ENCODE assay signal across 32 cellular contexts in genomic region chr12:92114834-92115233, GRCh38. TPM values are rescaled to one million over a fixed set of nuclear protein-coding genes. Genes with fewer than 3 reads are reported as not detected.
DNase-seq lines count a peak whose midpoint lies in the region; ATAC-seq, FAIRE-seq and TF ChIP-seq lines count a peak whose summit lies in the region.
"Had no signal": no experiment of that assay in that cellular context is flagged by ENCODE, and none has a peak within 500 bp of the region (broad histone marks: within the 10 kb centered on the region; RNA-seq: fewer than 3 reads in every experiment).

No MANE protein-coding gene starts in this region.

- H3K36me3 ChIP-seq in DND-41 (ENCODE audit: insufficient read depth, low read length) (0 out of 2 replicates have a peak, but pooled peaks cover 4% of the 10 kb centered on the region), H1 (ENCODE audit: control insufficient read depth in 2 of 4, insufficient read depth in 4 of 4, low read length in 3 of 4) (peaks cover 0 to 2% (median 0%) of the 10 kb centered on the region in 4 experiments; a peak in 2 of 8 replicates)
- H3K36me3 ChIP-seq: BE2C, cardiac muscle cell, ovary, upper lobe of left lung had no signal

- TF ChIP-seq CTCF in DND-41 (IDR thresholded peaks at IDR 0.05; ENCODE audit: borderline replicate concordance, extremely low read depth, low read length, poor library complexity, severe bottlenecking) (no peak), H1 (IDR thresholded peaks at IDR 0.05; ENCODE audit: control extremely low read depth in 1 of 3, insufficient read depth in 1 of 3, low read depth in 1 of 3, low read length in 3 of 3) (no peak)

- no peak overlapping the region for H2BK20ac ChIP-seq in H1 (ENCODE audit: low read length)

- no peak overlapping the region for H2BK15ac ChIP-seq in H1 (ENCODE audit: low read length)

- 0 out of 2 replicates have a peak, but pooled peaks cover 2% of the 10 kb centered on the region for H3K23me2 ChIP-seq in H1 (ENCODE audit: low read depth, low read length)

- DNase-seq in activated naive CD4-positive, alpha-beta T cell treated with anti-CD3 and anti-CD28 coated beads for 36 hours, result no peak
- no peak for DNase-seq in activated naive CD4-positive, alpha-beta T cell treated with Interleukin-2 at 50 U/mL for 16 hours
- DNase-seq in DND-41 (no peak), H1 (ENCODE audit: low read depth in 1 of 2, low spot score in 2 of 2) (no peak), epidermal melanocyte (ENCODE audit: insufficient read length, low spot score) (no peak), Ammon's horn (ENCODE audit: low spot score) (no peak)
- DNase-seq in T-helper 2 cell treated with Interferon-gamma antibody and Interleukin-4, amounts not matched to agents 5 μg/mL and 100 μg/mL, for 36 hours (ENCODE audit: low spot score), result no peak
- DNase-seq: ACHN; activated CD8-positive, alpha-beta memory T cell treated with anti-CD3 and anti-CD28 coated beads for 24 hours; BE2C; Caco-2; DMS79; effector memory CD4-positive, alpha-beta T cell; GM23248; hypothalamus; immature natural killer cell; left colon; mucosa of descending colon; NCI-H1092 treated with DMSO at 0.1 percent for 48 hours; NCI-H187; NCI-H510A treated with DMSO at 0.1 percent for 48 hours; NK-92 treated with Interleukin-12 subunit alpha and Interleukin-12 subunit beta, amount 100 ng/mL, for 24 hours; ovary; upper lobe of left lung had no signal

- H3K9me3 ChIP-seq in DND-41 (ENCODE audit: insufficient read depth, low read length, severe bottlenecking) (no peaks in the 10 kb centered on the region), H1 (ENCODE audit: insufficient read depth in 2 of 2, low read depth in 1 of 2, low read length in 1 of 2) (no peaks in the 10 kb centered on the region)
- H3K9me3 ChIP-seq: BE2C, Caco-2, ovary had no signal

- no peak overlapping the region for H3K56ac ChIP-seq in H1 (replicated peaks; ENCODE audit: insufficient read length, low read depth, low read length)

- peaks cover 20% of the 10 kb centered on the region for H3K36me3 Mint-ChIP-seq in activated naive CD4-positive, alpha-beta T cell treated with anti-CD3 and anti-CD28 coated beads for 36 hours (ENCODE audit: low read depth)
- H3K36me3 Mint-ChIP-seq in T-helper 2 cell treated with Interferon-gamma antibody and Interleukin-4, amounts not matched to agents 5 μg/mL and 100 μg/mL, for 36 hours (ENCODE audit: low read depth), result peaks cover 17% of the 10 kb centered on the region
- H3K36me3 Mint-ChIP-seq: stimulated activated effector memory CD8-positive, alpha-beta T cell treated with anti-CD3 and anti-CD28 coated beads, Interleukin-12 subunit alpha, Interleukin-12 subunit beta, amount 100 ng/mL, for 72 hours had no signal

- H3K4me3 Mint-ChIP-seq in activated naive CD4-positive, alpha-beta T cell treated with anti-CD3 and anti-CD28 coated beads for 36 hours, result peak overlapping the region; percentile 61
- peak overlapping the region; percentile 38 for H3K4me3 Mint-ChIP-seq in T-helper 2 cell treated with Interferon-gamma antibody and Interleukin-4, amounts not matched to agents 5 μg/mL and 100 μg/mL, for 36 hours
- H3K4me3 Mint-ChIP-seq: IgD-negative memory B cell; stimulated activated effector memory CD8-positive, alpha-beta T cell treated with anti-CD3 and anti-CD28 coated beads, Interleukin-12 subunit alpha, Interleukin-12 subunit beta, amount 100 ng/mL, for 72 hours; T-helper 1 cell treated with Interleukin-12 subunit alpha and Interleukin-12 subunit beta and Interleukin-4 antibody, amounts not matched to agents 30 μg/mL and 1 μg/mL, for 36 hours had no signal

- H3K27ac ChIP-seq in DND-41 (ENCODE audit: low read length), result 0 out of 2 replicates have a peak overlapping the region, but pooled peaks have one; percentile 11
- H3K27ac ChIP-seq in H1 (ENCODE audit: low read depth, low read length), result no peak overlapping the region
- H3K27ac ChIP-seq: cardiac muscle cell, coronary artery, GM23248, ovary, SK-N-MC, upper lobe of left lung had no signal

- H3K4me1 ChIP-seq in DND-41 (ENCODE audit: insufficient read depth, low read length) (peaks cover 45% of the 10 kb centered on the region), H1 (replicated peaks in 1 of 4; ENCODE audit: control insufficient read depth in 3 of 4, insufficient read depth in 4 of 4, low read length in 3 of 4) (peaks cover 0 to 4% (median 0%) of the 10 kb centered on the region in 4 experiments; a peak in 1 of 7 replicates)
- H3K4me1 ChIP-seq: Caco-2 had no signal

- POLR2A ChIA-PET in H1 (lab: Charles Lee; ENCODE audit: partially characterized antibody), result interaction anchor here (1.0 to 1.5 kb wide), 3 partner anchors 9 to 30 kb away, joined by 3 read pairs; no protein-coding TSS in a partner anchor

- H3K14ac ChIP-seq in H1 (ENCODE audit: insufficient read length), result no peak overlapping the region

- H4K20me1 ChIP-seq in DND-41 (ENCODE audit: insufficient read depth, low read length), result no peaks in the 10 kb centered on the region
- no peaks in the 10 kb centered on the region for H4K20me1 ChIP-seq in H1 (replicated peaks in 1 of 2; ENCODE audit: control insufficient read depth in 1 of 2, insufficient read depth in 2 of 2, low read length in 2 of 2)

- no peak overlapping the region for H3K18ac ChIP-seq in H1 (ENCODE audit: extremely low read depth, low read length)

- no peak overlapping the region for H3K4me2 ChIP-seq in DND-41 (ENCODE audit: insufficient read depth, low read length)
- H3K4me2 ChIP-seq in H1 (ENCODE audit: insufficient read depth in 1 of 2, low read depth in 2 of 2, low read length in 2 of 2), result no peak overlapping the region

- no peaks in the 10 kb centered on the region for H3K79me1 ChIP-seq in H1 (ENCODE audit: low read depth, low read length)

- CTCF ChIA-PET in activated naive CD4-positive, alpha-beta T cell treated with anti-CD3 and anti-CD28 coated beads for 36 hours (lab: Charles Lee), result interaction anchor here (0.5 to 1.6 kb wide), 8 partner anchors 8 to 294 kb away, joined by 3 to 5 read pairs (median 3); no protein-coding TSS in a partner anchor
- CTCF ChIA-PET in H1 (lab: Charles Lee; ENCODE audit: partially characterized antibody), result interaction anchor here (0.6 to 1.8 kb wide), 3 partner anchors 10 to 401 kb away, joined by 3 to 6 read pairs (median 3); no protein-coding TSS in a partner anchor

- H4K8ac ChIP-seq in H1 (ENCODE audit: extremely low read depth, insufficient read depth, low read length), result no peak overlapping the region

- ATAC-seq in DND-41 (ENCODE audit: insufficient read depth, low read depth) (peak; percentile 68; the same call in 2 of the 3 replicates), GM19351 (IDR thresholded peaks at IDR 0.05; ENCODE audit: unreplicated experiment) (no peak)
- ATAC-seq: left colon; mucosa of descending colon; stimulated activated effector memory CD8-positive, alpha-beta T cell treated with anti-CD3 and anti-CD28 coated beads, Interleukin-12 subunit alpha, Interleukin-12 subunit beta, amount 100 ng/mL, for 72 hours had no signal

- no peak overlapping the region for H2BK120ac ChIP-seq in H1 (replicated peaks; ENCODE audit: low read depth, low read length)

- no peak overlapping the region for H2AK5ac ChIP-seq in H1 (ENCODE audit: low read depth, low read length)

- no peak overlapping the region for H2BK5ac ChIP-seq in H1 (ENCODE audit: low read depth, low read length)

- 91% methylated on average over 2 of the region's 2 CpGs; no CpG with 5 or more reads in 1 of the 2 experiments for WGBS in H1 (ENCODE audit: extremely low coverage in 1 of 2, insufficient coverage in 1 of 2, insufficient read length in 1 of 2, insufficient replicate concordance in 2 of 2, low coverage in 1 of 2, low lambda C conversion rate in 2 of 2, missing lambda C conversion rate in 1 of 2), 2 experiments

- H3K4me1 Mint-ChIP-seq in activated naive CD4-positive, alpha-beta T cell treated with anti-CD3 and anti-CD28 coated beads for 36 hours (ENCODE audit: low read depth), result peaks cover 67% of the 10 kb centered on the region
- H3K4me1 Mint-ChIP-seq in T-helper 2 cell treated with Interferon-gamma antibody and Interleukin-4, amounts not matched to agents 5 μg/mL and 100 μg/mL, for 36 hours (ENCODE audit: low read depth), result peaks cover 47% of the 10 kb centered on the region

- TF ChIP-seq RAD21 in H1 (IDR thresholded peaks at IDR 0.05 in 1 of 2, conservative IDR thresholded peaks at IDR 0.05 in 1 of 2; ENCODE audit: low read depth in 2 of 2, low read length in 2 of 2), result no peak

- H3K27ac Mint-ChIP-seq in activated naive CD4-positive, alpha-beta T cell treated with anti-CD3 and anti-CD28 coated beads for 36 hours, result peak overlapping the region; percentile 83
- peak overlapping the region; percentile 33 for H3K27ac Mint-ChIP-seq in T-helper 2 cell treated with Interferon-gamma antibody and Interleukin-4, amounts not matched to agents 5 μg/mL and 100 μg/mL, for 36 hours
- H3K27ac Mint-ChIP-seq: IgD-negative memory B cell; stimulated activated effector memory CD8-positive, alpha-beta T cell treated with anti-CD3 and anti-CD28 coated beads, Interleukin-12 subunit alpha, Interleukin-12 subunit beta, amount 100 ng/mL, for 72 hours; T-helper 1 cell treated with Interleukin-12 subunit alpha and Interleukin-12 subunit beta and Interleukin-4 antibody, amounts not matched to agents 30 μg/mL and 1 μg/mL, for 36 hours had no signal

- peak; percentile 36 for FAIRE-seq in H1 (lab: Jason Lieb, UNC)
- FAIRE-seq: astrocyte had no signal

- no peak overlapping the region for H3K4ac ChIP-seq in H1 (replicated peaks; ENCODE audit: insufficient read length, low read depth, low read length)

- no peak overlapping the region for H3K9ac ChIP-seq in DND-41 (ENCODE audit: low read depth, low read length)
- H3K9ac ChIP-seq in H1 (replicated peaks in 1 of 4; ENCODE audit: extremely low read depth in 1 of 4, low read depth in 3 of 4, low read length in 3 of 4), result no peak overlapping the region
- H3K9ac ChIP-seq: GM23248 had no signal

- no peaks in the 10 kb centered on the region for H3K27me3 Mint-ChIP-seq in activated naive CD4-positive, alpha-beta T cell treated with anti-CD3 and anti-CD28 coated beads for 36 hours (ENCODE audit: low read depth)
- H3K27me3 Mint-ChIP-seq in T-helper 2 cell treated with Interferon-gamma antibody and Interleukin-4, amounts not matched to agents 5 μg/mL and 100 μg/mL, for 36 hours (ENCODE audit: low read depth), result no peaks in the 10 kb centered on the region
- H3K27me3 Mint-ChIP-seq: IgD-negative memory B cell had no signal

- intact Hi-C loops in activated naive CD4-positive, alpha-beta T cell treated with anti-CD3 and anti-CD28 coated beads for 36 hours (cut with micrococcal nuclease), result no loop called here

- no peaks in the 10 kb centered on the region for H3K27me3 ChIP-seq in DND-41 (ENCODE audit: insufficient read depth, low read length, poor library complexity)
- H3K27me3 ChIP-seq in H1 (replicated peaks in 1 of 4; ENCODE audit: control insufficient read depth in 3 of 4, extremely low read depth in 1 of 4, insufficient read depth in 3 of 4, low read length in 3 of 4), result no peaks in the 10 kb centered on the region
- H3K27me3 ChIP-seq: BE2C, cardiac muscle cell, upper lobe of left lung had no signal

- H3K23ac ChIP-seq in H1 (ENCODE audit: insufficient read length), result no peak overlapping the region

- H3K4me3 ChIP-seq in DND-41 (ENCODE audit: low read depth in 1 of 2, low read length in 2 of 2) (no peak overlapping the region), H1 (ENCODE audit: extremely low read depth in 1 of 4, insufficient read depth in 2 of 4, low read depth in 3 of 4, low read length in 4 of 4) (no peak overlapping the region)
- H3K4me3 ChIP-seq: cardiac muscle cell, coronary artery, GM23248, mucosa of descending colon, ovary, SK-N-MC, upper lobe of left lung had no signal

- H4K5ac ChIP-seq in H1 (ENCODE audit: insufficient read length, low read depth, low read length), result no peak overlapping the region

- H4K91ac ChIP-seq in H1 (replicated peaks; ENCODE audit: insufficient read length, low read length), result no peak overlapping the region

- H2BK12ac ChIP-seq in H1 (ENCODE audit: low read depth, low read length), result no peak overlapping the region

- TF ChIP-seq EP300 in H1 (IDR thresholded peaks at IDR 0.05; ENCODE audit: borderline replicate concordance in 1 of 2, low read depth in 2 of 2, low read length in 2 of 2), result no peak

- H3K9me3 Mint-ChIP-seq in activated naive CD4-positive, alpha-beta T cell treated with anti-CD3 and anti-CD28 coated beads for 36 hours, result peaks cover 4% of the 10 kb centered on the region
- H3K9me3 Mint-ChIP-seq in T-helper 2 cell treated with Interferon-gamma antibody and Interleukin-4, amounts not matched to agents 5 μg/mL and 100 μg/mL, for 36 hours, result peaks cover 11% of the 10 kb centered on the region
- H3K9me3 Mint-ChIP-seq: stimulated activated effector memory CD8-positive, alpha-beta T cell treated with anti-CD3 and anti-CD28 coated beads, Interleukin-12 subunit alpha, Interleukin-12 subunit beta, amount 100 ng/mL, for 72 hours had no signal

- H3K79me2 ChIP-seq in DND-41 (ENCODE audit: insufficient read depth, low read length) (peaks cover 65% of the 10 kb centered on the region), H1 (ENCODE audit: control insufficient read depth in 1 of 2, insufficient read depth in 2 of 2, low read length in 2 of 2) (peaks cover 0 to 53% of the 10 kb centered on the region in 2 experiments; a peak in 2 of 4 replicates)

- H2AFZ ChIP-seq in DND-41 (ENCODE audit: low read depth, low read length) (no peak overlapping the region), H1 (ENCODE audit: low read length) (no peak overlapping the region)
- H2AFZ ChIP-seq: GM23248 had no signal

- TF ChIP-seq POLR2A in H1 (IDR thresholded peaks at IDR 0.05; ENCODE audit: control extremely low read depth in 1 of 2, low read depth in 2 of 2, low read length in 2 of 2), result no peak

RNA-seq across cellular contexts. Expression of gene BTG1, which starts 30.8 kb away (rescaled TPM):
- total RNA-seq in activated naive CD4-positive, alpha-beta T cell treated with anti-CD3 and anti-CD28 coated beads for 36 hours, result 100 to 1,000 TPM; 218 to 223 TPM
- 31.6 and 32.7 TPM in 2 replicates for total RNA-seq in H1 (2021; fragmentation: NEBNext Ultra II Directional; extraction: Animal tissue kit (Norgen Biotek cat#: 25700))
- 12.6 and 17.1 TPM in 2 replicates for polyA plus RNA-seq in H1 (2011; rRNA removed)
- polyA plus RNA-seq in H1 (2011; cell fraction: cytosol; rRNA removed), result 9.2 TPM
- 19.1 TPM for polyA plus RNA-seq in H1 (2011; cell fraction: nucleus; rRNA removed)
- polyA plus RNA-seq in H1 (2012, experiment 1 of 2), result 13.3 to 26.4 TPM (median 23.4 TPM) in 4 replicates
- polyA plus RNA-seq in H1 (2012, experiment 2 of 2), result 4.8 TPM
- 13.8 TPM for polyA plus RNA-seq in H1 (2013, experiment 1 of 2)
- 13.5 TPM for polyA plus RNA-seq in H1 (2013, experiment 2 of 2)
- 46.7 and 47.2 TPM in 2 replicates for polyA minus RNA-seq in H1 (2011; rRNA and poly(A)+ RNA removed)
- 21.7 TPM for polyA minus RNA-seq in H1 (2011; cell fraction: cytosol; rRNA and poly(A)+ RNA removed)
- polyA minus RNA-seq in H1 (2011; cell fraction: nucleus; rRNA and poly(A)+ RNA removed), result 48.2 TPM
